ENCODE assay signal across 34 cellular contexts in the genomic region with DNA sequence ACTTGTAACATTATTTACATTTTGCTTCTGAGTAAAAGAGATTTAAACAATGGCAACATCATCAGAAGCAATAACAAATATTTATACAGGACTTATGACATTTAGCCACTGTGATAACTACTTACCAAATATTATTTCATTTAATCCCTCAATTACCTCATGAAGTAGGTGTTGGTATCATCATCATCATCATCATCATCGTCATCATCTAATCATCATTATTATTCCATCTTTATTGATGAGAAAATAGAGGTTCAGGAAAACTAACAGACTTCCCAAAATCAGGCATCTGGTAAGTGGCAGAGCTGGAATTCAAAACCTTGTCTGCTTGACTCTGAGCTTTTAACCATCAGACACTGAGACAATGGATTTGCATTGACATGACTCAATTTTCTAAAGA.
DNase-seq lines count a peak whose midpoint lies in the region; ATAC-seq, FAIRE-seq and TF ChIP-seq lines count a peak whose summit lies in the region.
"Had no signal": no experiment of that assay in that cellular context is flagged by ENCODE, and none has a peak within 500 bp of the region (broad histone marks: within the 10 kb centered on the region; RNA-seq: fewer than 3 reads in every experiment).

No MANE protein-coding gene starts in this region.

- no peak overlapping the region for H2BK15ac ChIP-seq in IMR-90 (ENCODE audit: low read depth, low read length)

- H3K27me3 ChIP-seq in HepG2 (ENCODE audit: control insufficient read depth in 1 of 2, insufficient read depth in 2 of 2, low read length in 2 of 2) (no peaks in the 10 kb centered on the region), right lobe of liver (no peaks in the 10 kb centered on the region), IMR-90 (ENCODE audit: control insufficient read depth, insufficient read depth, low read length) (no peaks in the 10 kb centered on the region)
- H3K27me3 ChIP-seq: BE2C; BLaER1; BLaER1 treated with 17β-estradiol and CSF1 and Interleukin-3, amounts not matched to agents 10 nM and 100 nM had no signal

- BruUV-seq in HepG2 (replicated peaks; lab: Mats Ljungman, UMichigan) (no TSS peak), IMR-90 (replicated peaks; lab: Mats Ljungman, UMichigan) (no TSS peak)

- H2AK9ac ChIP-seq in IMR-90 (replicated peaks; ENCODE audit: low read depth, low read length, poor library complexity), result no peak overlapping the region

- no peak overlapping the region for H3K23ac ChIP-seq in IMR-90 (ENCODE audit: low read depth, low read length)

- FAIRE-seq in HepG2 (lab: Jason Lieb, UNC), result no peak
- peak; percentile 60 for FAIRE-seq in GM19239 (lab: Jason Lieb, UNC)
- FAIRE-seq: A204.1, A549 had no signal

- H3K36me3 ChIP-seq in HepG2 (replicated peaks in 1 of 2; ENCODE audit: control insufficient read depth in 1 of 2, insufficient read depth in 2 of 2, low read length in 2 of 2), result no peaks in the 10 kb centered on the region
- no peaks in the 10 kb centered on the region for H3K36me3 ChIP-seq in right lobe of liver
- H3K36me3 ChIP-seq in HEK293 (ENCODE audit: control insufficient read depth in 2 of 2, insufficient read depth in 1 of 2, low read length in 2 of 2), result no peaks in the 10 kb centered on the region
- no peaks in the 10 kb centered on the region for H3K36me3 ChIP-seq in IMR-90 (ENCODE audit: control insufficient read depth, insufficient read depth, low read length)
- H3K36me3 ChIP-seq: BE2C; BLaER1; BLaER1 treated with 17β-estradiol and CSF1 and Interleukin-3, amounts not matched to agents 10 nM and 100 nM had no signal

- ATAC-seq in HepG2 (no peak), right lobe of liver (no peak), IMR-90 (ENCODE audit: low read depth) (no peak), HG02588 (IDR thresholded peaks at IDR 0.05; ENCODE audit: unreplicated experiment) (no peak)
- ATAC-seq: A549; CD8-positive, alpha-beta T cell had no signal

- no peak overlapping the region for H3K4ac ChIP-seq in IMR-90 (ENCODE audit: low read depth, low read length)

- H3K79me1 ChIP-seq in IMR-90 (ENCODE audit: low read depth in 1 of 2, low read length in 2 of 2), result peaks cover 0 to 9% of the 10 kb centered on the region in 2 experiments; a peak in 1 of 4 replicates

- H3K27ac ChIP-seq in HepG2 (ENCODE audit: extremely low read length, insufficient read depth, low read length), result no peak overlapping the region
- no peak overlapping the region for H3K27ac ChIP-seq in right lobe of liver
- H3K27ac ChIP-seq in HEK293 (ENCODE audit: extremely low read depth, low read depth, low read length), result no peak overlapping the region
- no peak overlapping the region for H3K27ac ChIP-seq in IMR-90 (ENCODE audit: insufficient read depth, low read length)
- H3K27ac ChIP-seq: 22Rv1; BLaER1; BLaER1 treated with 17β-estradiol and CSF1 and Interleukin-3, amounts not matched to agents 10 nM and 100 nM; C4-2B had no signal

- no peak overlapping the region for H4K5ac ChIP-seq in IMR-90 (ENCODE audit: low read depth, low read length)

- DNase-seq in HepG2 (ENCODE audit: low spot score) (no peak), right lobe of liver (no peak), GM19239 (ENCODE audit: insufficient read length, low spot score) (no peak), IMR-90 (no peak)
- DNase-seq in activated CD8-positive, alpha-beta memory T cell treated with anti-CD3 and anti-CD28 coated beads, Interleukin-2, amount 50 U/mL, for 4 hours, result no peak
- DNase-seq in activated CD4-positive, alpha-beta T cell treated with anti-CD3 and anti-CD28 coated beads for 48 hours, result no peak
- DNase-seq: 8988T; ACHN; AML-193; BE2C; C1 segment of cervical spinal cord; Caco-2; Calu3; CD4-positive, alpha-beta memory T cell; CD4-positive, alpha-beta T cell; CD4-positive, CD25-positive, alpha-beta regulatory T cell; CD8-positive, alpha-beta memory T cell; CD8-positive, alpha-beta T cell; COR-L47; DMS 273 treated with DMSO at 0.1 percent for 48 hours; DMS153; DMS53; DMS79; DMS79 treated with DMSO at 0.1 percent for 48 hours; DND-41; EL had no signal

- no peak overlapping the region for H4K8ac ChIP-seq in IMR-90 (ENCODE audit: low read depth in 2 of 2, low read length in 2 of 2)

- POLR2A ChIA-PET in HepG2 (lab: Yijun Ruan, JAX), result no interaction called here
- POLR2A ChIA-PET in HEK293 (lab: Yijun Ruan, JAX), result no interaction called here
- POLR2A ChIA-PET in IMR-90 (lab: Charles Lee; ENCODE audit: unreplicated experiment), result no interaction called here

- H2BK120ac ChIP-seq in IMR-90 (ENCODE audit: low read depth, low read length), result no peak overlapping the region

- no peak overlapping the region for H3K4me2 ChIP-seq in HepG2 (ENCODE audit: low read depth, low read length)
- no peak overlapping the region for H3K4me2 ChIP-seq in IMR-90 (ENCODE audit: low read depth, low read length)
- H3K4me2 ChIP-seq: A549; BLaER1; BLaER1 treated with 17β-estradiol and CSF1 and Interleukin-3, amounts not matched to agents 10 nM and 100 nM had no signal

- H3K4me1 ChIP-seq in HepG2 (ENCODE audit: insufficient read depth, low read length) (no peaks in the 10 kb centered on the region), right lobe of liver (no peaks in the 10 kb centered on the region), HEK293 (ENCODE audit: control insufficient read depth, insufficient read depth, low read length) (0 out of 2 replicates have a peak, but pooled peaks cover 4% of the 10 kb centered on the region), IMR-90 (ENCODE audit: control insufficient read depth, insufficient read depth, low read length) (peaks cover 9% of the 10 kb centered on the region; the same call in 1 of the 2 replicates)
- H3K4me1 ChIP-seq: BE2C, Caco-2 had no signal

- TF ChIP-seq CTCF in HepG2 (CRISPR knock-in tag; IDR thresholded peaks at IDR 0.05), result no peak
- no peak for TF ChIP-seq CTCF in right lobe of liver (IDR thresholded peaks at IDR 0.05)
- TF ChIP-seq CTCF in HEK293 (tag by site-specific recombination; IDR thresholded peaks at IDR 0.05), result no peak
- no peak for TF ChIP-seq CTCF in IMR-90 (conservative IDR thresholded peaks at IDR 0.05; ENCODE audit: low read depth, low read length)

- dilution Hi-C loops in IMR-90 (cut with HindIII; ENCODE audit: low sequenced_read_pairs, unreplicated experiment), result no loop called here

- intact Hi-C loops in HepG2 (cut with micrococcal nuclease; ENCODE audit: unreplicated experiment) (no loop called here), right lobe of liver (cut with DNase I) (no loop called here), IMR-90 (cut with micrococcal nuclease) (no loop called here)

- peak overlapping the region; percentile 71; the same call in 1 of the 2 replicates for H2BK20ac ChIP-seq in IMR-90 (ENCODE audit: low read depth, low read length)

- no peak overlapping the region for H3K56ac ChIP-seq in IMR-90 (ENCODE audit: extremely low read depth, insufficient read depth, low read length)

- H2AFZ ChIP-seq in HepG2 (ENCODE audit: low read length), result no peak overlapping the region
- H2AFZ ChIP-seq in IMR-90 (replicated peaks; ENCODE audit: low read length, poor library complexity), result no peak overlapping the region

- no peak overlapping the region for H3K14ac ChIP-seq in IMR-90 (replicated peaks; ENCODE audit: low read depth, low read length)

- no peak for TF ChIP-seq POLR2A in HepG2 (IDR thresholded peaks at IDR 0.05; ENCODE audit: insufficient read depth in 1 of 2, low read depth in 2 of 2, low read length in 2 of 2)
- TF ChIP-seq POLR2A in right lobe of liver (IDR thresholded peaks at IDR 0.05), result no peak
- TF ChIP-seq POLR2A in IMR-90 (IDR thresholded peaks at IDR 0.05; ENCODE audit: low read depth, low read length), result no peak

- TF ChIP-seq RAD21 in HepG2 (CRISPR knock-in tag; IDR thresholded peaks at IDR 0.05) (no peak), IMR-90 (IDR thresholded peaks at IDR 0.05; ENCODE audit: low read length) (no peak)

- H3K18ac ChIP-seq in IMR-90 (ENCODE audit: low read depth, low read length), result no peak overlapping the region

- 13% methylated on average over 1 of the region's 1 CpG for WGBS in HepG2 (ENCODE audit: low lambda C conversion rate)
- WGBS in right lobe of liver (ENCODE audit: insufficient coverage, low coverage, low lambda C conversion rate, missing lambda C conversion rate), result 89% methylated on average over 1 of the region's 1 CpG
- WGBS in IMR-90 (ENCODE audit: extremely low coverage in 2 of 2, insufficient read length in 1 of 2), 2 experiments, result no CpG with 5 or more reads among the region's 1 CpG

- H2BK5ac ChIP-seq in IMR-90 (ENCODE audit: low read depth, low read length, poor library complexity, severe bottlenecking), result no peak overlapping the region

- H4K91ac ChIP-seq in IMR-90 (ENCODE audit: insufficient read depth, low read depth, low read length), result no peak overlapping the region

- CTCF ChIA-PET in HepG2 (lab: Yijun Ruan, JAX; ENCODE audit: low intra/inter-chr PET ratio, low total read pairs) (no interaction called here), HEK293 (lab: Yijun Ruan, JAX) (interaction anchor here (0.7 kb wide), 1 partner anchor 524 kb away, joined by 3 read pairs; no protein-coding TSS in a partner anchor), IMR-90 (lab: Yijun Ruan, JAX) (interaction anchor here (1.0 kb wide), 1 partner anchor 133 kb away, joined by 3 read pairs; no protein-coding TSS in a partner anchor)

- H3K79me2 ChIP-seq in HepG2 (ENCODE audit: insufficient read depth, low read length), result no peaks in the 10 kb centered on the region

- H3K9me1 ChIP-seq in IMR-90 (ENCODE audit: insufficient read depth, low read length), result peaks cover 7% of the 10 kb centered on the region; the same call in 1 of the 2 replicates

- no peak overlapping the region for H3K4me3 ChIP-seq in HepG2 (replicated peaks in 1 of 3; ENCODE audit: insufficient read depth in 1 of 3, low read depth in 2 of 3, low read length in 3 of 3)
- H3K4me3 ChIP-seq in right lobe of liver, result no peak overlapping the region
- no peak overlapping the region for H3K4me3 ChIP-seq in HEK293 (ENCODE audit: low read depth, low read length)
- no peak overlapping the region for H3K4me3 ChIP-seq in IMR-90 (ENCODE audit: insufficient read depth, low read depth, low read length)
- H3K4me3 ChIP-seq: A549; BLaER1; BLaER1 treated with 17β-estradiol and CSF1 and Interleukin-3, amounts not matched to agents 10 nM and 100 nM had no signal

- in situ Hi-C loops in HepG2 (cut with HindIII; ENCODE audit: extremely low pct_ligation_motif_present, low pct_unique_long_range_greater_than_20kb), result no loop called here
- in situ Hi-C loops in IMR-90 (cut with MboI; ENCODE audit: low sequenced_read_pairs), result no loop called here

- TF ChIP-seq EP300 in HepG2 (IDR thresholded peaks at IDR 0.05; ENCODE audit: low read depth in 2 of 2, low read length in 2 of 2) (no peak), HepG2 (CRISPR knock-in tag; IDR thresholded peaks at IDR 0.05; ENCODE audit: borderline replicate concordance) (no peak)

- H4K20me1 ChIP-seq in HepG2 (ENCODE audit: insufficient read depth, low read length), result no peaks in the 10 kb centered on the region
- H4K20me1 ChIP-seq in IMR-90 (ENCODE audit: insufficient read depth, low read length), result no peaks in the 10 kb centered on the region
- H4K20me1 ChIP-seq: BLaER1; BLaER1 treated with 17β-estradiol and CSF1 and Interleukin-3, amounts not matched to agents 10 nM and 100 nM had no signal

- H3K9ac ChIP-seq in HepG2 (ENCODE audit: insufficient read depth, low read depth, low read length), result no peak overlapping the region
- no peak overlapping the region for H3K9ac ChIP-seq in IMR-90 (ENCODE audit: low read depth, low read length)
- H3K9ac ChIP-seq: BLaER1; BLaER1 treated with 17β-estradiol and CSF1 and Interleukin-3, amounts not matched to agents 10 nM and 100 nM had no signal

- H3K9me3 ChIP-seq in HepG2 (ENCODE audit: low read length) (no peaks in the 10 kb centered on the region), right lobe of liver (no peaks in the 10 kb centered on the region), HEK293 (ENCODE audit: control insufficient read depth, insufficient read depth, low read depth, low read length) (no peaks in the 10 kb centered on the region), IMR-90 (ENCODE audit: control insufficient read depth, insufficient read depth, low read length) (no peaks in the 10 kb centered on the region)
- H3K9me3 ChIP-seq: A549; BE2C; BLaER1; BLaER1 treated with 17β-estradiol and CSF1 and Interleukin-3, amounts not matched to agents 10 nM and 100 nM; Caco-2 had no signal

- H2AK5ac ChIP-seq in IMR-90 (ENCODE audit: low read depth, low read length), result no peak overlapping the region
